8 cellular contexts compared by ENCODE assay signal in genomic region chr1:180252638-180253536, GRCh38. TPM values are rescaled to one million over a fixed set of nuclear protein-coding genes. Genes with fewer than 3 reads are reported as not detected.
DNase-seq lines count a peak whose midpoint lies in the region; ATAC-seq and TF ChIP-seq lines count a peak whose summit lies in the region.

No MANE protein-coding gene starts in this region.

- no peak overlapping the region for H3K4me3 ChIP-seq in right lobe of liver

- 41% methylated on average over 6 of the region's 12 CpGs for WGBS in right lobe of liver (ENCODE audit: insufficient coverage, low coverage, low lambda C conversion rate, missing lambda C conversion rate)

- H3K36me3 Mint-ChIP-seq in HFFc6 (ENCODE audit: low read depth): no peaks in the 10 kb centered on the region
- no peaks in the 10 kb centered on the region for H3K36me3 Mint-ChIP-seq in activated B cell treated with CpG ODN at 0.5 μM for 24 hours (ENCODE audit: low read depth)
- H3K36me3 Mint-ChIP-seq in central memory CD8-positive, alpha-beta T cell (ENCODE audit: insufficient read depth): no peaks in the 10 kb centered on the region

- H3K27me3 ChIP-seq in right lobe of liver: no peaks in the 10 kb centered on the region

- peaks cover 9% of the 10 kb centered on the region; the same call in 1 of the 2 replicates for H3K4me1 Mint-ChIP-seq in HFFc6 (ENCODE audit: low read depth)
- no peaks in the 10 kb centered on the region for H3K4me1 Mint-ChIP-seq in activated B cell treated with CpG ODN at 0.5 μM for 24 hours
- peaks cover 10% of the 10 kb centered on the region for H3K4me1 Mint-ChIP-seq in central memory CD8-positive, alpha-beta T cell

- CTCF ChIA-PET in activated B cell treated with CpG ODN at 0.5 μM for 24 hours (lab: Charles Lee): interaction anchor here (0.7 to 1.1 kb wide), 4 partner anchors 225 to 233 kb away, joined by 3 to 5 read pairs (median 3); no protein-coding TSS in a partner anchor

- H3K36me3 ChIP-seq in right lobe of liver: no peaks in the 10 kb centered on the region

- no peak overlapping the region for H3K27ac ChIP-seq in right lobe of liver

- H3K27ac Mint-ChIP-seq in HFFc6 (no peak overlapping the region), activated B cell treated with CpG ODN at 0.5 μM for 24 hours (no peak overlapping the region)
- H3K27ac Mint-ChIP-seq in central memory CD8-positive, alpha-beta T cell (ENCODE audit: low read depth): no peak overlapping the region

- H3K9me3 Mint-ChIP-seq in HFFc6 (no peaks in the 10 kb centered on the region), activated B cell treated with CpG ODN at 0.5 μM for 24 hours (no peaks in the 10 kb centered on the region)
- no peaks in the 10 kb centered on the region for H3K9me3 Mint-ChIP-seq in central memory CD8-positive, alpha-beta T cell

- ATAC-seq in activated B cell treated with CpG ODN at 0.5 μM for 24 hours (ENCODE audit: low read depth) (peak; percentile 40), right lobe of liver (peak; percentile 80 to 94 (median 90)), GM21528 (IDR thresholded peaks at IDR 0.05; ENCODE audit: low FRiP score, unreplicated experiment) (no peak)
- no peak for ATAC-seq in central memory CD8-positive, alpha-beta T cell (replicated peaks; ENCODE audit: extremely low read depth, poor library complexity, severe bottlenecking)

- intact Hi-C loops in activated B cell treated with CpG ODN at 0.5 μM for 24 hours (cut with micrococcal nuclease) (loop anchor here (1.0 to 2.0 kb wide), 3 partner anchors 164 to 229 kb away; no protein-coding TSS in a partner anchor), right lobe of liver (cut with DNase I) (loop anchor here (5.0 to 10.0 kb wide), 3 partner anchors 162 to 232 kb away; no protein-coding TSS in a partner anchor)

- POLR2A ChIA-PET in activated B cell treated with CpG ODN at 0.5 μM for 24 hours (lab: Charles Lee): no interaction called here

- H3K4me1 ChIP-seq in right lobe of liver: no peaks in the 10 kb centered on the region

- H3K4me3 Mint-ChIP-seq in HFFc6: no peak overlapping the region
- H3K4me3 Mint-ChIP-seq in activated B cell treated with CpG ODN at 0.5 μM for 24 hours: no peak overlapping the region
- H3K4me3 Mint-ChIP-seq in central memory CD8-positive, alpha-beta T cell: no peak overlapping the region

- no peaks in the 10 kb centered on the region for H3K9me3 ChIP-seq in right lobe of liver

- TF ChIP-seq POLR2A in right lobe of liver (IDR thresholded peaks at IDR 0.05): no peak

- TF ChIP-seq CTCF in GM10266 (IDR thresholded peaks at IDR 0.05; ENCODE audit: control insufficient read depth, insufficient read depth, low read depth, missing control alignments): peak; percentile 90
- TF ChIP-seq CTCF in HFFc6 (IDR thresholded peaks at IDR 0.05): peak; percentile 93
- TF ChIP-seq CTCF in activated B cell treated with CpG ODN at 0.5 μM for 24 hours (IDR thresholded peaks at IDR 0.05): no peak
- TF ChIP-seq CTCF in right lobe of liver (IDR thresholded peaks at IDR 0.05): peak; percentile 84 to 85 (median 85)

- DNase-seq in GM10266 (ENCODE audit: extremely low spot score): peak; percentile 86
- DNase-seq in HFFc6: peak; percentile 55
- peak; percentile 57 for DNase-seq in NCI-H2196 (lab: John Stamatoyannopoulos, UW; ENCODE audit: unreplicated experiment)
- DNase-seq in activated B cell treated with CpG ODN at 0.5 μM for 24 hours: peak; percentile 33
- peak; percentile 48 to 56 for DNase-seq in central memory CD8-positive, alpha-beta T cell (ENCODE audit: low spot score in 2 of 2)
- peak; percentile 78 to 82 (median 81) for DNase-seq in right lobe of liver
- DNase-seq in stimulated activated CD8-positive, alpha-beta memory T cell treated with anti-CD3 and anti-CD28 coated beads, Interleukin-15, amount 100 ng/mL, for 48 hours (ENCODE audit: low read depth in 2 of 2): peak; percentile 53 to 54

- H3K27me3 Mint-ChIP-seq in HFFc6 (ENCODE audit: insufficient read depth) (peaks cover 16% of the 10 kb centered on the region), activated B cell treated with CpG ODN at 0.5 μM for 24 hours (peaks cover 47% of the 10 kb centered on the region)
- peaks cover 75% of the 10 kb centered on the region for H3K27me3 Mint-ChIP-seq in central memory CD8-positive, alpha-beta T cell

RNA-seq across cellular contexts. Expression of gene LHX4, which starts 22.8 kb away (rescaled TPM):
- under 1 TPM; 0.28 to 0.71 (median 0.41) TPM for total RNA-seq in HFFc6 (2021; fragmentation: NEBNext Ultra II Directional; extraction: Animal tissue kit (Norgen Biotek cat#: 25700))
- total RNA-seq in activated B cell treated with CpG ODN at 0.5 μM for 24 hours (not detected in 2 replicates), right lobe of liver (not detected)

Comparison
In these comparisons a context has a peak if more than half of its experiments do, and no peak if none do; other contexts are left out.
1. DNase-seq: peak in every context shown above with its lines; median percentile 86 in GM10266; 81 in right lobe of liver; 57 in NCI-H2196; 55 in HFFc6; 54 in stimulated activated CD8-positive, alpha-beta memory T cell treated with anti-CD3 and anti-CD28 coated beads, Interleukin-15, amount 100 ng/mL, for 48 hours; 52 in central memory CD8-positive, alpha-beta T cell; 33 in activated B cell treated with CpG ODN at 0.5 μM for 24 hours.
2. ATAC-seq: peak in activated B cell treated with CpG ODN at 0.5 μM for 24 hours (single experiment) and right lobe of liver (4 of 4); none in central memory CD8-positive, alpha-beta T cell (single experiment) and GM21528 (single experiment).